ENCODE assay signal across 20 cellular contexts in the genomic region with DNA sequence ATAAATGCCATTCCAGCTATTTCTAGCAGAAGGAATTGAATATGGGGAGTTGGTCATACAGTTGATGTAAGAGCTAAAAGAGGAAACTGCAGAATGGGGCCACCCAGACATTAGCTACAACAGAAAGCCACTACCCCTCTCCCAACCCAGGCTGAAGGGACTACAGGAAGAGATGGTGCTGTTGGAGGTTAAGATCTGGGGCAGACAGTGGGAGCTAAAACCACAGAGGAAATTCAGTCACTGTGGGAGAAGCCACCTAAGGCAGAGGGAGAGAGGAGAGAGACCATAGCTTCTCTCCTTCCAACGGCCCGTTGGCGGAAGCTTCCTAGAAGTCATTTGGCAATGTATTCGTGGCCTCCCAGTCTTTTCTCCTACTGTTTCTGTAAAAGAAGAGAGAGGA.
DNase-seq lines count a peak whose midpoint lies in the region; ATAC-seq and TF ChIP-seq lines count a peak whose summit lies in the region.
"Had no signal": no experiment of that assay in that cellular context is flagged by ENCODE, and none has a peak within 500 bp of the region (broad histone marks: within the 10 kb centered on the region; RNA-seq: fewer than 3 reads in every experiment).

No MANE protein-coding gene starts in this region.

- TF ChIP-seq CTCF in DND-41 (IDR thresholded peaks at IDR 0.05; ENCODE audit: borderline replicate concordance, extremely low read depth, low read length, poor library complexity, severe bottlenecking), result no peak

- H3K4me2 ChIP-seq in DND-41 (ENCODE audit: insufficient read depth, low read length), result no peak overlapping the region; the same call in 1 of the 2 replicates

- H3K9me3 ChIP-seq in DND-41 (ENCODE audit: insufficient read depth, low read length, severe bottlenecking), result no peaks in the 10 kb centered on the region
- H3K9me3 ChIP-seq: BE2C, Caco-2 had no signal

- no peak overlapping the region for H3K9ac ChIP-seq in DND-41 (ENCODE audit: low read depth, low read length)

- H4K20me1 ChIP-seq in DND-41 (ENCODE audit: insufficient read depth, low read length), result no peaks in the 10 kb centered on the region

- DNase-seq in DND-41, result peak; percentile 68
- DNase-seq in Kasumi-1 (lab: John Stamatoyannopoulos, UW), result peak; percentile 97 to 98
- DNase-seq in UCSD-AML1 (lab: John Stamatoyannopoulos, UW; ENCODE audit: unreplicated experiment), result peak; percentile 11
- peak; percentile 14 for DNase-seq in myocyte (ENCODE audit: low read depth)
- DNase-seq in DMS79 (lab: John Stamatoyannopoulos, UW), result no peak
- DNase-seq: activated B cell treated with CpG ODN at 0.5 μM for 24 hours; activated naive CD4-positive, alpha-beta T cell treated with anti-CD3 and anti-CD28 coated beads, Interleukin-2, amount 50 U/mL, for 16 hours; amygdala; BE2C; GOT3; naive thymus-derived CD8-positive, alpha-beta T cell; NCI-H1417; NCI-H2081; NCI-H446; T1000 had no signal

- peak overlapping the region; percentile 61 for H3K27ac ChIP-seq in DND-41 (ENCODE audit: low read length)
- H3K27ac ChIP-seq: cardiac muscle cell had no signal

- H3K4me3 ChIP-seq in DND-41 (ENCODE audit: low read depth in 1 of 2, low read length in 2 of 2), result no peak overlapping the region
- H3K4me3 ChIP-seq: cardiac muscle cell had no signal

- no peaks in the 10 kb centered on the region for H3K79me2 ChIP-seq in DND-41 (ENCODE audit: insufficient read depth, low read length)

- H2AFZ ChIP-seq in DND-41 (ENCODE audit: low read depth, low read length), result no peak overlapping the region

- ATAC-seq in DND-41 (ENCODE audit: insufficient read depth, low read depth), result peak; percentile 91
- no peak for ATAC-seq in HG03460 (IDR thresholded peaks at IDR 0.05; ENCODE audit: unreplicated experiment)
- no peak for ATAC-seq in GM18873 (IDR thresholded peaks at IDR 0.05; ENCODE audit: low FRiP score, unreplicated experiment)
- ATAC-seq in GM18511 (IDR thresholded peaks at IDR 0.05; ENCODE audit: unreplicated experiment), result no peak
- ATAC-seq: naive thymus-derived CD8-positive, alpha-beta T cell had no signal

- no peaks in the 10 kb centered on the region for H3K27me3 ChIP-seq in DND-41 (ENCODE audit: insufficient read depth, low read length, poor library complexity)
- H3K27me3 ChIP-seq: BE2C, cardiac muscle cell had no signal

- H3K36me3 ChIP-seq in DND-41 (ENCODE audit: insufficient read depth, low read length), result no peaks in the 10 kb centered on the region
- H3K36me3 ChIP-seq: BE2C, cardiac muscle cell had no signal

- peaks cover 45% of the 10 kb centered on the region for H3K4me1 ChIP-seq in DND-41 (ENCODE audit: insufficient read depth, low read length)
- H3K4me1 ChIP-seq: BE2C had no signal
